ENCODE assay signal across 19 cellular contexts in genomic region chr10:75263806-75264205, GRCh38.
"Had no signal": no experiment of that assay in that cellular context is flagged by ENCODE, and none has a peak within 500 bp of the region (broad histone marks: within the 10 kb centered on the region; RNA-seq: fewer than 3 reads in every experiment).

No MANE protein-coding gene starts in this region.

- H3K27ac ChIP-seq: ovary, tibial nerve had no signal

- DNase-seq: activated CD4-positive, alpha-beta T cell treated with anti-CD3 and anti-CD28 coated beads, Interleukin-2, amount 10 ng/mL, durations not matched to agents 24 days and 14 days; activated CD4-positive, CD25-positive, alpha-beta regulatory T cell; activated CD8-positive, alpha-beta T cell treated with anti-CD3 and anti-CD28 coated beads, Interleukin-2, amount 10 ng/mL, durations not matched to agents 7 days and 5 days; activated gamma-delta T cell treated with Interleukin-2 at 50 U/mL for 16 hours; amniotic stem cell; effector memory CD4-positive, alpha-beta T cell; foreskin melanocyte; immature natural killer cell; naive B cell; ovary; stimulated activated CD4-positive, alpha-beta T cell treated with anti-CD3 and anti-CD28 coated beads, Interleukin-12 subunit alpha, Interleukin-12 subunit beta, amount 100 ng/mL, for 4 hours; stimulated activated CD4-positive, alpha-beta T cell treated with anti-CD3 and anti-CD28 coated beads, Interleukin-2, amount 100 ng/mL, for 24 hours; T-helper 2 cell had no signal

- H3K4me3 ChIP-seq: ovary, tibial nerve had no signal

- FAIRE-seq: TTC549 had no signal

- ATAC-seq: activated CD8-positive, alpha-beta T cell treated with anti-CD3 and anti-CD28 coated beads, Interleukin-2, amount 10 ng/mL, durations not matched to agents 7 days and 5 days; stimulated activated memory B cell treated with anti-CD40 and anti-IgM and Interleukin-4, amounts not matched to agents 10 μg/mL and 1 μg/mL and 100 μg/mL, for 72 hours had no signal

- H3K9me3 ChIP-seq: ovary had no signal

- H3K9me3 Mint-ChIP-seq: activated CD4-positive, alpha-beta T cell treated with anti-CD3 and anti-CD28 coated beads, Interleukin-2, amount 10 ng/mL, durations not matched to agents 24 days and 14 days; dendritic cell treated with granulocyte-macrophage colony-stimulating factor and Interleukin-4, amounts not matched to agents 40 ng/mL and 50 ng/mL, for 4 days; immature natural killer cell had no signal

- H3K27me3 ChIP-seq: ovary, tibial nerve had no signal

- H3K27ac Mint-ChIP-seq: activated CD4-positive, alpha-beta T cell treated with anti-CD3 and anti-CD28 coated beads, Interleukin-2, amount 10 ng/mL, durations not matched to agents 24 days and 14 days; activated CD8-positive, alpha-beta T cell treated with anti-CD3 and anti-CD28 coated beads, Interleukin-2, amount 10 ng/mL, durations not matched to agents 7 days and 5 days; activated naive CD8-positive, alpha-beta T cell; brain; dendritic cell treated with granulocyte-macrophage colony-stimulating factor and Interleukin-4, amounts not matched to agents 40 ng/mL and 50 ng/mL, for 4 days; immature natural killer cell; naive B cell; stimulated activated memory B cell treated with anti-CD40 and anti-IgM and Interleukin-4, amounts not matched to agents 10 μg/mL and 1 μg/mL and 100 μg/mL, for 72 hours had no signal

- H3K4me1 Mint-ChIP-seq: activated CD4-positive, alpha-beta T cell treated with anti-CD3 and anti-CD28 coated beads, Interleukin-2, amount 10 ng/mL, durations not matched to agents 24 days and 14 days; immature natural killer cell; naive B cell; stimulated activated memory B cell treated with anti-CD40 and anti-IgM and Interleukin-4, amounts not matched to agents 10 μg/mL and 1 μg/mL and 100 μg/mL, for 72 hours had no signal

- H3K27me3 Mint-ChIP-seq: activated naive CD8-positive, alpha-beta T cell; stimulated activated memory B cell treated with anti-CD40 and anti-IgM and Interleukin-4, amounts not matched to agents 10 μg/mL and 1 μg/mL and 100 μg/mL, for 72 hours had no signal

- H3K36me3 ChIP-seq: ovary, tibial nerve had no signal

- H3K36me3 Mint-ChIP-seq: activated naive CD8-positive, alpha-beta T cell; brain; immature natural killer cell; naive B cell; stimulated activated memory B cell treated with anti-CD40 and anti-IgM and Interleukin-4, amounts not matched to agents 10 μg/mL and 1 μg/mL and 100 μg/mL, for 72 hours had no signal

- H3K4me3 Mint-ChIP-seq: activated CD4-positive, alpha-beta T cell treated with anti-CD3 and anti-CD28 coated beads, Interleukin-2, amount 10 ng/mL, durations not matched to agents 24 days and 14 days; activated CD8-positive, alpha-beta T cell treated with anti-CD3 and anti-CD28 coated beads, Interleukin-2, amount 10 ng/mL, durations not matched to agents 7 days and 5 days; activated naive CD8-positive, alpha-beta T cell; brain; dendritic cell treated with granulocyte-macrophage colony-stimulating factor and Interleukin-4, amounts not matched to agents 40 ng/mL and 50 ng/mL, for 4 days; immature natural killer cell; naive B cell; stimulated activated memory B cell treated with anti-CD40 and anti-IgM and Interleukin-4, amounts not matched to agents 10 μg/mL and 1 μg/mL and 100 μg/mL, for 72 hours had no signal
